In genomic region chr2:100416939-100417744, GRCh38 we compare ENCODE assay signal across 8 cellular contexts. TPM values are rescaled to one million over a fixed set of nuclear protein-coding genes. Genes with fewer than 3 reads are reported as not detected.
A peak's percentile ranks its signal among the peaks of the same experiment; 100 is the strongest.
DNase-seq lines count a peak whose midpoint lies in the region; ATAC-seq and TF ChIP-seq lines count a peak whose summit lies in the region.

Gene CHST10 (minus strand): TSS chr2:100417668. CDS start chr2:100406675, 10,993 bp downstream.

- no peak for TF ChIP-seq CTCF in AG04450 (IDR thresholded peaks at IDR 0.05; ENCODE audit: low read depth, low read length)
- no peak for TF ChIP-seq CTCF in epithelial cell of esophagus (IDR thresholded peaks at IDR 0.05; ENCODE audit: insufficient read depth, low read depth, low read length, missing control alignments)

- CTCF ChIA-PET in AG04450 (lab: Charles Lee), result interaction anchor here (1.3 kb wide), 1 partner anchor 154 kb away, joined by 5 read pairs; no protein-coding TSS in a partner anchor

- POLR2A ChIA-PET in AG04450 (lab: Yijun Ruan, JAX), result interaction anchor here (1.9 kb wide), 1 partner anchor 146 kb away, joined by 5 read pairs; the partner anchor contains the start of gene PDCL3

- H3K27ac ChIP-seq in AG04450 (ENCODE audit: low read depth, low read length), result no peak within 1 kb of the TSS

- ATAC-seq in GM18868 (IDR thresholded peaks at IDR 0.05; ENCODE audit: unreplicated experiment) (peak; percentile 94), HG03135 (IDR thresholded peaks at IDR 0.05; ENCODE audit: unreplicated experiment) (peak; percentile 79)

- no peaks in the 10 kb centered on the region; the same call in 1 of the 2 replicates for H3K9me3 ChIP-seq in AG04450 (ENCODE audit: control insufficient read depth, insufficient read depth, low read length)

- H3K27me3 ChIP-seq in AG04450 (ENCODE audit: control insufficient read depth, insufficient read depth, low read length), result peaks cover 4% of the 10 kb centered on the region

- DNase-seq in AG04450 (ENCODE audit: low read depth, low spot score), result no peak
- DNase-seq in NCI-H748 treated with DMSO at 0.1 percent for 48 hours (lab: John Stamatoyannopoulos, UW), result peak; percentile 7
- DNase-seq in activated T-cell treated with anti-CD3 and anti-CD28 coated beads for 1 hour (ENCODE audit: low read depth), result peak; percentile 25
- peak; percentile 24 for DNase-seq in epithelial cell of esophagus (ENCODE audit: low read depth)
- peak; percentile 12 for DNase-seq in mucosa of gallbladder (ENCODE audit: low spot score)
- peak; percentile 71 for DNase-seq in stimulated activated CD8-positive, alpha-beta memory T cell treated with anti-CD3 and anti-CD28 coated beads, Interleukin-4, amount 100 ng/mL, for 48 hours

- H3K4me3 ChIP-seq in AG04450 (ENCODE audit: low read depth, low read length) (peak within 1 kb of the TSS; percentile 84), epithelial cell of esophagus (ENCODE audit: low read length) (peak within 1 kb of the TSS; percentile 51)

RNA-seq across cellular contexts. Expression of gene CHST10, which starts in this region (rescaled TPM):
- 11.3 and 11.6 TPM in 2 replicates for polyA plus RNA-seq in AG04450 (2011; rRNA removed)
- 11.1 and 13.8 TPM in 2 replicates for polyA minus RNA-seq in AG04450 (2011; rRNA and poly(A)+ RNA removed)
- 5.7 TPM for total RNA-seq in mucosa of gallbladder
